1 cellular context compared by ENCODE assay signal in the genomic region with DNA sequence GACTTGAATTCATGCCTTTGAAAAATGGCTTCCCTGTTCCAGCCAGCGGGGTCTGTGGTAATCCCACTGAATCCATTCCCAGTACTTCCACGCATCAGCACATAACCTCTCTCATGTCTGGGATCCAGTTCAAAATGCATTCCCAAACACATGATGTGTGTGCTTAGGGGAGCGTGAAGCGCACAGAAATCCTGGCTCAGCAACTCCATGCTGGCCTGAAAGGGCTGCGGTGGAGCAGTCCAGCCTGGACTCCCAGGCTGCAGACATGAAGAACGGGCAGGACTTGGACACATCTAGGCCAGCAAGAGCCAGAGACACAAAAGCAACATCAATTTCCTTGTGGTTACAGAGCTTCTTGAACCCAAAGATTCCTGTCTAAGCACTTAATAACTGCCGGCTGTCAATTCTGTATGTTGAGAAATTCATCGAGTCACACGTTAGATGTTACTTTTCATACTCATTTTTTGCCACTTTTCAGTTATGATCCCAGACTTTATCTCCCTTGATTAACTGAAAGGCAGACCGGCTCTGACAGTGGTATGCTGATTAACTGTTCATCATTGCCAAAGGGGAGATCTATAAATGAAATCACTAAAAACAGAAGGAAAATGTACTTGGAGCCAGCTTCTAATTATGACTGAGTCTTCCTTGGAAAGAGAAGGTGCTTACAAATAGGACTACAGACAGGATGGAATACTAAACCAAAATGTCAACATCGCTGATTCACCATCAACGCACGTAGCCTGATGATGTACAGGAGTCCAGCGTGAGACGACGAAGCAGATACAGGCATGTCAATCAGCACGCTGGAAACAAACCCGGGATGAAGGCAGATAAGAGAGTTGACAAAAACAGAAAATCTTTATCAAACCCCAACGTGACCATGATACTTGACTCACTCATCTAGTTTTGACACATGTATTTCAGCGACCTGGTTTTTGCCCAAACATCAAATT.
TF ChIP-seq lines count a peak whose summit lies in the region.

No MANE protein-coding gene starts in this region.

TF ChIP-seq in IMR-90, 13 proteins besides CTCF, POLR2A, EP300 and RAD21 (continued from another document):
- TF ChIP-seq, protein P1, sequence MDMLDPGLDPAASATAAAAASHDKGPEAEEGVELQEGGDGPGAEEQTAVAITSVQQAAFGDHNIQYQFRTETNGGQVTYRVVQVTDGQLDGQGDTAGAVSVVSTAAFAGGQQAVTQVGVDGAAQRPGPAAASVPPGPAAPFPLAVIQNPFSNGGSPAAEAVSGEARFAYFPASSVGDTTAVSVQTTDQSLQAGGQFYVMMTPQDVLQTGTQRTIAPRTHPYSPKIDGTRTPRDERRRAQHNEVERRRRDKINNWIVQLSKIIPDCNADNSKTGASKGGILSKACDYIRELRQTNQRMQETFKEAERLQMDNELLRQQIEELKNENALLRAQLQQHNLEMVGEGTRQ (IDR thresholded peaks at IDR 0.05; ENCODE audit: low read depth, low read length), result peak; percentile 38; the same call in 1 of the 2 replicates
- peak; percentile 60; the same call in 1 of the 2 replicates for TF ChIP-seq BHLHE40 (IDR thresholded peaks at IDR 0.05; ENCODE audit: low read depth, low read length)
- no peak for TF ChIP-seq RFX5 (IDR thresholded peaks at IDR 0.05; ENCODE audit: low read depth, low read length)
